1 cellular context compared by ENCODE assay signal in genomic region chr1:180258290-180258689, GRCh38.
TF ChIP-seq lines count a peak whose summit lies in the region.

No MANE protein-coding gene starts in this region.

TF ChIP-seq in HEK293, 187 proteins besides CTCF, POLR2A, EP300 and RAD21 (continued from another document):
- TF ChIP-seq ZNF341 (tag by site-specific recombination; IDR thresholded peaks at IDR 0.05; ENCODE audit: low read depth), result no peak
- TF ChIP-seq ZSCAN30 (tag by site-specific recombination; IDR thresholded peaks at IDR 0.05), result no peak
- no peak for TF ChIP-seq ZNF121 (tag by site-specific recombination; IDR thresholded peaks at IDR 0.05)
- peak; percentile 61 for TF ChIP-seq ZFHX2 (tag by site-specific recombination; conservative IDR thresholded peaks at IDR 0.05)
TF ChIP-seq in HEK293: peak in this region for 2.
